14 cellular contexts compared by ENCODE assay signal in the genomic region with DNA sequence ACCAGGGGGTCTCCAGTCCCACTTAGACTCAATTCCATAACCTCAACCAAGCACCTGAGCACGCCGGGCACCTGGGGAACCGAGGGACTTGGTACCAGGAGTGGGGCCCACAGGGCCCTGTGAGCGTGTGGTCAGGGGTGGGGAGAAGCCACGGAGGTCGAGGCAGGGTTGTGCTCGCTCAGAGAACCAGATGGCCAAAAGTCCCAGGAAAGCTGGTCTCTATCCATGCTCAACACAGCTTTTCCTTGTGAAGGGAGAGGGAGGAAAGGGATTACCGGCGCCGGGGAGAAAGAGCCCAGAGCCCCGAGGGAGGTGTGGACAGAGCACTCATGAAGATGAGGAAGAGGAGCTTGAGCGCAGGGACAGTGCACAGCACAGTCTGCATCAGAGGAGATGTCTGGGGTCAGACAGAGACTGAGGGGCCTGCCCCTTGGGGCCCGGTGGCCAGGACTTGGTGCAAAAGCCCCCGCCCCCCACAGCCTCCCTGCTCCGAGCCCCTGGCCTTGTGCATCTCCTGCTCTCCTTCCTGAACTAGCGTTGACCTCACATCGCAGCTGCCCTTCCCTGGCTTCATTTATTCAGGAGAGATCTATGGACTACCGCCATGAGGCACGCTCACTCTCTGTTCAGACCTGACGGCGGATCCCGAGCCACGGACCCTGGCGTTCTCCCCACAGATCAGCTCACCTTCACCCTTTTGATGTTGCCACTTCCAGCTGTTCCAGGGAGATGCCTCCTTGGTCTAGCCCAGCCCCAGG.
DNase-seq lines count a peak whose midpoint lies in the region; ATAC-seq and TF ChIP-seq lines count a peak whose summit lies in the region.
"Had no signal": no experiment of that assay in that cellular context is flagged by ENCODE, and none has a peak within 500 bp of the region (broad histone marks: within the 10 kb centered on the region; RNA-seq: fewer than 3 reads in every experiment).

No MANE protein-coding gene starts in this region.

- H3K9me3 ChIP-seq in H9 (ENCODE audit: control insufficient read depth, low read depth, low read length) (no peaks in the 10 kb centered on the region), lung (ENCODE audit: control insufficient read depth in 2 of 2, insufficient read depth in 1 of 2, low read length in 1 of 2) (no peaks in the 10 kb centered on the region), smooth muscle cell (replicated peaks; ENCODE audit: low read depth) (no peaks in the 10 kb centered on the region)

- H2BK120ac ChIP-seq in H9 (ENCODE audit: low read depth, low read length, poor library complexity, severe bottlenecking) = no peak overlapping the region

- no CpG with 5 or more reads among the region's 24 CpGs for WGBS in H9 (ENCODE audit: extremely low coverage, insufficient read length, low lambda C conversion rate)
- 85 to 89% methylated on average over 24 of the region's 24 CpGs for WGBS in lung, 2 donors
- 60% methylated on average over 22 of the region's 24 CpGs for WGBS in smooth muscle cell (ENCODE audit: low lambda C conversion rate)

- no peaks in the 10 kb centered on the region for H3K4me1 ChIP-seq in H9 (ENCODE audit: insufficient read depth, low read length)
- H3K4me1 ChIP-seq in lung (ENCODE audit: control insufficient read depth in 2 of 2, insufficient read depth in 2 of 2, low read length in 2 of 2) = peaks cover 3 to 10% of the 10 kb centered on the region in 2 donors
- peaks cover 11% of the 10 kb centered on the region for H3K4me1 ChIP-seq in smooth muscle cell (ENCODE audit: low read depth)

- no peak overlapping the region for H4K8ac ChIP-seq in H9 (replicated peaks; ENCODE audit: insufficient read length, low read depth, low read length)

- no peak overlapping the region for H3K23ac ChIP-seq in H9 (ENCODE audit: insufficient read length, low read depth, low read length)

- H3K4ac ChIP-seq in H9 (ENCODE audit: low read depth, low read length) = no peak overlapping the region

- H3K9ac ChIP-seq in H9 (ENCODE audit: extremely low read depth, insufficient read length, low read length) (no peak overlapping the region), smooth muscle cell (ENCODE audit: low read depth) (no peak overlapping the region)

- H2BK12ac ChIP-seq in H9 (ENCODE audit: insufficient read length, low read depth, low read length) = no peak overlapping the region

- H2BK5ac ChIP-seq in H9 (ENCODE audit: insufficient read length, low read length) = no peak overlapping the region

- H3K14ac ChIP-seq in H9 (ENCODE audit: insufficient read depth, low read length) = no peak overlapping the region; the same call in 1 of the 2 replicates

- H4K91ac ChIP-seq in H9 (ENCODE audit: insufficient read length, low read depth, low read length) = no peak overlapping the region

- BruUV-seq in MCF 10A (replicated peaks; lab: Mats Ljungman, UMichigan) = no TSS peak

- no peaks in the 10 kb centered on the region for H4K20me1 ChIP-seq in H9 (ENCODE audit: control insufficient read depth, insufficient read depth, insufficient read length)
- no peaks in the 10 kb centered on the region for H4K20me1 ChIP-seq in smooth muscle cell (ENCODE audit: low read depth)

- H3K79me2 ChIP-seq in H9 (ENCODE audit: insufficient read depth, low read length) (no peaks in the 10 kb centered on the region), smooth muscle cell (ENCODE audit: low read depth) (no peaks in the 10 kb centered on the region)

- no peak overlapping the region for H3K4me3 ChIP-seq in lung
- H3K4me3 ChIP-seq in smooth muscle cell = no peak overlapping the region

- H3T11ph ChIP-seq in H9 (ENCODE audit: low read length) = no peak overlapping the region

- peaks cover 4% of the 10 kb centered on the region for H3F3A ChIP-seq in smooth muscle cell (ENCODE audit: low read depth)

- H3K36me3 ChIP-seq in lung (ENCODE audit: control insufficient read depth in 2 of 2, insufficient read depth in 2 of 2, low read length in 2 of 2) = no peaks in the 10 kb centered on the region
- H3K36me3 ChIP-seq in smooth muscle cell (ENCODE audit: low read depth) = no peaks in the 10 kb centered on the region

- CTCF ChIA-PET in MCF 10A (lab: Yijun Ruan, JAX) = interaction anchor here (0.6 to 0.9 kb wide), 3 partner anchors 152 to 416 kb away, joined by 3 to 4 read pairs (median 3); no protein-coding TSS in a partner anchor

- TF ChIP-seq CTCF in H9 (conservative IDR thresholded peaks at IDR 0.05) (no peak), MCF 10A (IDR thresholded peaks at IDR 0.05; ENCODE audit: unreplicated experiment) (no peak), lung (IDR thresholded peaks at IDR 0.05; ENCODE audit: control extremely low read depth, extremely low read depth) (no peak), smooth muscle cell (IDR thresholded peaks at IDR 0.05; ENCODE audit: borderline replicate concordance, insufficient read depth, poor library complexity, severe bottlenecking) (no peak)

- intact Hi-C loops in MCF 10A (cut with micrococcal nuclease) = no loop called here

- POLR2A ChIA-PET in MCF 10A (lab: Yijun Ruan, JAX) = interaction anchor here (0.6 to 0.8 kb wide), 2 partner anchors 307 to 437 kb away, joined by 3 read pairs; no protein-coding TSS in a partner anchor

- H3K4me1 Mint-ChIP-seq in H9 (peaks cover 0 to 9% of the 10 kb centered on the region in 2 experiments; a peak in 2 of 4 replicates), MCF 10A (ENCODE audit: insufficient read depth, unreplicated experiment) (peaks cover 38% of the 10 kb centered on the region)
- H3K4me1 Mint-ChIP-seq: activated CD4-positive, alpha-beta T cell treated with anti-CD3 and anti-CD28 coated beads, Interleukin-2, amount 10 ng/mL, durations not matched to agents 7 days and 5 days; activated naive CD4-positive, alpha-beta T cell treated with anti-CD3 and anti-CD28 coated beads, Interleukin-2, amount 10 ng/mL, durations not matched to agents 7 days and 5 days had no signal

- H3K27me3 Mint-ChIP-seq in H9 (ENCODE audit: low read depth) (peaks cover 8% of the 10 kb centered on the region), MCF 10A (ENCODE audit: insufficient read depth, unreplicated experiment) (peaks cover 11% of the 10 kb centered on the region)

- no peak for ATAC-seq in lung (ENCODE audit: insufficient read depth, low FRiP score)
- ATAC-seq in GM21515 (IDR thresholded peaks at IDR 0.05; ENCODE audit: unreplicated experiment) = no peak
- no peak for ATAC-seq in GM18519 (IDR thresholded peaks at IDR 0.05; ENCODE audit: low FRiP score, unreplicated experiment)
- ATAC-seq in HG02973 (IDR thresholded peaks at IDR 0.05; ENCODE audit: unreplicated experiment) = no peak

- H3K27me3 ChIP-seq in H9 (ENCODE audit: insufficient read depth, low read length) = no peaks in the 10 kb centered on the region
- H3K27me3 ChIP-seq in lung (ENCODE audit: control insufficient read depth, insufficient read depth) = no peaks in the 10 kb centered on the region
- H3K27me3 ChIP-seq in smooth muscle cell (ENCODE audit: low read depth) = no peaks in the 10 kb centered on the region

- H3K36me3 Mint-ChIP-seq in H9 (ENCODE audit: insufficient read depth in 1 of 3, low read depth in 3 of 3) (no peaks in the 10 kb centered on the region), MCF 10A (ENCODE audit: insufficient read depth, unreplicated experiment) (no peaks in the 10 kb centered on the region)
- H3K36me3 Mint-ChIP-seq: activated naive CD4-positive, alpha-beta T cell treated with anti-CD3 and anti-CD28 coated beads, Interleukin-2, amount 10 ng/mL, durations not matched to agents 7 days and 5 days had no signal

- DNase-seq in H9 (peak; percentile 24), MCF 10A (ENCODE audit: unreplicated experiment) (no peak), lung (ENCODE audit: low spot score) (no peak), smooth muscle cell (lab: John Stamatoyannopoulos, UW; ENCODE audit: unreplicated experiment) (no peak)
- DNase-seq in NK-92 treated with Interleukin-12 subunit alpha and Interleukin-12 subunit beta, amount 100 ng/mL, for 24 hours (lab: John Stamatoyannopoulos, UW) = no peak
- DNase-seq: activated CD4-positive, alpha-beta T cell treated with anti-CD3 and anti-CD28 coated beads, Interleukin-2, amount 10 ng/mL, durations not matched to agents 7 days and 5 days; activated naive CD4-positive, alpha-beta T cell treated with anti-CD3 and anti-CD28 coated beads, Interleukin-2, amount 10 ng/mL, durations not matched to agents 7 days and 5 days; DND-41; NCI-H2081 treated with DMSO at 0.1 percent for 48 hours had no signal

- H3K27ac ChIP-seq in H9 (ENCODE audit: insufficient read length, low read depth, low read length) = no peak overlapping the region
- H3K27ac ChIP-seq in lung (ENCODE audit: low read depth in 1 of 2, low read length in 1 of 2) = peak overlapping the region; percentile 26 to 98
- H3K27ac ChIP-seq in smooth muscle cell (ENCODE audit: low read depth) = peak overlapping the region; percentile 85

- H2BK20ac ChIP-seq in H9 (ENCODE audit: low read depth, low read length, poor library complexity, severe bottlenecking) = no peak overlapping the region

- no peak overlapping the region for H3K56ac ChIP-seq in H9 (ENCODE audit: insufficient read length, low read depth, low read length)

- no peak overlapping the region for H4K5ac ChIP-seq in H9 (ENCODE audit: insufficient read length, low read depth, low read length)

- H3K4me2 ChIP-seq in H9 (ENCODE audit: insufficient read depth, insufficient read length, low read length) (no peak overlapping the region), smooth muscle cell (peak overlapping the region; percentile 53)

- H2AK5ac ChIP-seq in H9 (ENCODE audit: insufficient read length, low read length) = no peak overlapping the region

- no peaks in the 10 kb centered on the region for H3K23me2 ChIP-seq in H9 (ENCODE audit: insufficient read length, low read depth, low read length, poor library complexity, severe bottlenecking)

- H3K18ac ChIP-seq in H9 (ENCODE audit: insufficient read length, low read depth, low read length) = no peak overlapping the region

- H3K4me3 Mint-ChIP-seq in H9 = no peak overlapping the region
- peak overlapping the region; percentile 67 for H3K4me3 Mint-ChIP-seq in MCF 10A (ENCODE audit: unreplicated experiment)
- H3K4me3 Mint-ChIP-seq: activated CD4-positive, alpha-beta T cell treated with anti-CD3 and anti-CD28 coated beads, Interleukin-2, amount 10 ng/mL, durations not matched to agents 7 days and 5 days; activated naive CD4-positive, alpha-beta T cell treated with anti-CD3 and anti-CD28 coated beads, Interleukin-2, amount 10 ng/mL, durations not matched to agents 7 days and 5 days; dendritic cell treated with granulocyte-macrophage colony-stimulating factor and Interleukin-4, amounts not matched to agents 40 ng/mL and 50 ng/mL, for 4 days; T-helper 1 cell treated with Interleukin-12 subunit alpha and Interleukin-12 subunit beta and Interleukin-4 antibody, amounts not matched to agents 30 μg/mL and 1 μg/mL, for 36 hours had no signal

- no peaks in the 10 kb centered on the region for H3K79me1 ChIP-seq in H9 (ENCODE audit: insufficient read depth, low read depth, low read length, poor library complexity, severe bottlenecking)

- no peak overlapping the region for H2BK15ac ChIP-seq in H9 (ENCODE audit: low read depth, low read length)

- H3K27ac Mint-ChIP-seq in H9 (peak overlapping the region in 1 of 3 experiments; percentile 53; a peak in 1 of 7 replicates), MCF 10A (ENCODE audit: low read depth, unreplicated experiment) (peak overlapping the region; percentile 98)
- H3K27ac Mint-ChIP-seq: activated CD4-positive, alpha-beta T cell treated with anti-CD3 and anti-CD28 coated beads, Interleukin-2, amount 10 ng/mL, durations not matched to agents 7 days and 5 days; activated naive CD4-positive, alpha-beta T cell treated with anti-CD3 and anti-CD28 coated beads, Interleukin-2, amount 10 ng/mL, durations not matched to agents 7 days and 5 days; dendritic cell treated with granulocyte-macrophage colony-stimulating factor and Interleukin-4, amounts not matched to agents 40 ng/mL and 50 ng/mL, for 4 days; T-helper 1 cell treated with Interleukin-12 subunit alpha and Interleukin-12 subunit beta and Interleukin-4 antibody, amounts not matched to agents 30 μg/mL and 1 μg/mL, for 36 hours had no signal

- H2AFZ ChIP-seq in H9 (ENCODE audit: low read length) (no peak overlapping the region), smooth muscle cell (ENCODE audit: low read depth) (no peak overlapping the region)

- H3K9me3 Mint-ChIP-seq in H9 (no peaks in the 10 kb centered on the region), MCF 10A (ENCODE audit: unreplicated experiment) (no peaks in the 10 kb centered on the region)
- H3K9me3 Mint-ChIP-seq: activated CD4-positive, alpha-beta T cell treated with anti-CD3 and anti-CD28 coated beads, Interleukin-2, amount 10 ng/mL, durations not matched to agents 7 days and 5 days; activated naive CD4-positive, alpha-beta T cell treated with anti-CD3 and anti-CD28 coated beads, Interleukin-2, amount 10 ng/mL, durations not matched to agents 7 days and 5 days; dendritic cell treated with granulocyte-macrophage colony-stimulating factor and Interleukin-4, amounts not matched to agents 40 ng/mL and 50 ng/mL, for 4 days; T-helper 1 cell treated with Interleukin-12 subunit alpha and Interleukin-12 subunit beta and Interleukin-4 antibody, amounts not matched to agents 30 μg/mL and 1 μg/mL, for 36 hours had no signal
